Comparison of ENCODE assay signal across 11 cellular contexts in the genomic region with DNA sequence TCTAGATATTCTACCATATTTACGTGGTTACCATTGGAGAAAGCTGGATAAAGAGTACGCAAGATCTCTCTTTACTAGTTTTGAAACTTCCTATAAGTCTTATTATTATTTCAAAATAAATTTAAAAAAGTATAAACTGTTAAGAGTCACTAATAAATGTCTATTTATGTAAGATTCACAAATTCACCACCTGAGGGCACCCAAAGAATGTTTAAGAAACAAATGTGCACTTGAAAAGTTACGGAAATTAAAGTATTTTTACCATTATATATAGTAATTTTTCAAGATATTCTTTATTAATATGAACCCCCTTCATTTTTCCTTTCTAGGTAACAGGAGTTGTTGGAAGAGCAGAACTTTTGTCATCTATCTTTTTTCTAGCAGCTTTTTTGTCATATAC. TPM values are rescaled to one million over a fixed set of nuclear protein-coding genes. Genes with fewer than 3 reads are reported as not detected.
DNase-seq lines count a peak whose midpoint lies in the region; TF ChIP-seq lines count a peak whose summit lies in the region.
"Had no signal": no experiment of that assay in that cellular context is flagged by ENCODE, and none has a peak within 500 bp of the region (broad histone marks: within the 10 kb centered on the region; RNA-seq: fewer than 3 reads in every experiment).

No MANE protein-coding gene starts in this region.

- no peaks in the 10 kb centered on the region for H3K36me3 Mint-ChIP-seq in neural crest cell (ENCODE audit: low read depth)

- H3K9me3 Mint-ChIP-seq in neural crest cell: no peaks in the 10 kb centered on the region

- no peaks in the 10 kb centered on the region for H3K4me1 Mint-ChIP-seq in neural crest cell

- H3K4me3 Mint-ChIP-seq in neural crest cell: no peak overlapping the region
- H3K4me3 Mint-ChIP-seq: activated CD4-positive, alpha-beta T cell treated with anti-CD3 and anti-CD28 coated beads for 36 hours had no signal

- H3K27me3 Mint-ChIP-seq in neural crest cell (ENCODE audit: low read depth): no peaks in the 10 kb centered on the region
- H3K27me3 Mint-ChIP-seq: activated CD4-positive, alpha-beta T cell treated with anti-CD3 and anti-CD28 coated beads for 36 hours had no signal

- DNase-seq in ELR (ENCODE audit: low read depth) (peak; percentile 75), M059J (ENCODE audit: low read depth) (peak; percentile 48), cerebellar cortex (ENCODE audit: low spot score) (peak; percentile 7), neural crest cell (ENCODE audit: low read depth, low spot score) (no peak), NCI-H1930 (lab: John Stamatoyannopoulos, UW) (no peak), cortex of kidney (lab: John Stamatoyannopoulos, UW) (no peak)
- no peak for DNase-seq in activated CD4-positive, CD25-positive, alpha-beta regulatory T cell (lab: John Stamatoyannopoulos, UW)
- DNase-seq in activated CD8-positive, alpha-beta memory T cell treated with anti-CD3 and anti-CD28 coated beads for 24 hours: no peak
- DNase-seq: activated CD4-positive, alpha-beta T cell treated with anti-CD3 and anti-CD28 coated beads for 36 hours; glutamatergic neuron; stimulated activated CD4-positive, alpha-beta T cell treated with anti-CD3 and anti-CD28 coated beads, Interleukin-15, amount 100 ng/mL, for 24 hours had no signal

- TF ChIP-seq CTCF in neural crest cell (conservative IDR thresholded peaks at IDR 0.05): peak; percentile 63

- no peak overlapping the region for H3K27ac Mint-ChIP-seq in neural crest cell (ENCODE audit: unreplicated experiment)
- H3K27ac Mint-ChIP-seq: activated CD4-positive, alpha-beta T cell treated with anti-CD3 and anti-CD28 coated beads for 36 hours had no signal

RNA-seq across cellular contexts. Expression of a gene that starts 11.9 kb away (rescaled TPM):
- total RNA-seq in M059J (2014; rRNA removed; shearing (Covaris generic)): 20.6 and 21.6 TPM in 2 replicates
- total RNA-seq in neural crest cell: 20.6 and 23.6 TPM in 2 replicates

RNA-seq across cellular contexts. Expression of a gene that starts 12.1 kb away (rescaled TPM):
- total RNA-seq in M059J (2014; rRNA removed; shearing (Covaris generic)): 8.8 and 26.8 TPM in 2 replicates
- 25.5 and 27.5 TPM in 2 replicates for total RNA-seq in neural crest cell

Comparison
In these comparisons a context has a peak if more than half of its experiments do, and no peak if none do; other contexts are left out.
1. DNase-seq: peak in ELR (single experiment), M059J (single experiment) and cerebellar cortex (single experiment); none in neural crest cell (single experiment), NCI-H1930 (0 of 2), cortex of kidney (single experiment), activated CD4-positive, CD25-positive, alpha-beta regulatory T cell (0 of 4) and activated CD8-positive, alpha-beta memory T cell treated with anti-CD3 and anti-CD28 coated beads for 24 hours (single experiment).